In genomic region chrX:9851890-9852289, GRCh38 we compare ENCODE assay signal across 13 cellular contexts.
"Had no signal": no experiment of that assay in that cellular context is flagged by ENCODE, and none has a peak within 500 bp of the region (broad histone marks: within the 10 kb centered on the region; RNA-seq: fewer than 3 reads in every experiment).

No MANE protein-coding gene starts in this region.

- ATAC-seq: effector memory CD8-positive, alpha-beta T cell; left colon; sciatic nerve; stimulated activated naive CD8-positive, alpha-beta T cell treated with anti-CD3 and anti-CD28 coated beads, Interleukin-15, amount 100 ng/mL, for 72 hours had no signal

- H3K4me1 ChIP-seq: ascending aorta, prostate gland, spleen, testis had no signal

- H3K36me3 ChIP-seq: ascending aorta, prostate gland, spleen had no signal

- H3K27ac ChIP-seq: ascending aorta, prostate gland, spleen, testis had no signal

- H3K4me3 ChIP-seq: ascending aorta, prostate gland, spleen, testis had no signal

- H3K9me3 ChIP-seq: ascending aorta, prostate gland, spleen, testis had no signal

- DNase-seq: activated CD4-positive, CD25-positive, alpha-beta regulatory T cell treated with anti-CD3 and anti-CD28 coated beads, Interleukin-2, amount 50 U/mL, for 72 hours; activated naive CD4-positive, alpha-beta T cell treated with anti-CD3 and anti-CD28 coated beads, Interleukin-2, amount 10 ng/mL, durations not matched to agents 7 days and 5 days; dermis blood vessel endothelial cell; effector memory CD8-positive, alpha-beta T cell; foreskin melanocyte; head of caudate nucleus; left colon; spleen; stimulated activated naive CD8-positive, alpha-beta T cell treated with anti-CD3 and anti-CD28 coated beads, Interleukin-15, amount 100 ng/mL, for 72 hours; testis had no signal

- H3K27me3 ChIP-seq: ascending aorta, testis had no signal
